In the genomic region with DNA sequence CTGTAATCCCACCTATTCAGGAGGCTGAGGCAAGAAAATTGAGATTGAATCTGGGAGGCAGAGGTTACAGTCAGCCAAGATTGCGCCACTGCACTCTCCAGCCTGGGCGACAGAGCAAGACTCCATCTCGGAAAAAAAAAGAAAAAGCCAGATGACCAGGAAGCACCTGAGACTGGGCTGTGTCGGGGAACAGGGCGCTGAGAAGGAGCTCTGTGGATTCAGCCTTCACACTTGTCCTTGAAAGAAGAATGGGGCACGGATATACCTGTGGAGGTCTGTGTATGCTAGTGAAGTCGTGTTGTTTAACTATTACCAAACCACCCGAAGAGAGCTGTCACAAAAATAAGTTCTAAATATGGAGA, we compare ENCODE assay signal across 19 cellular contexts. TPM values are rescaled to one million over a fixed set of nuclear protein-coding genes. Genes with fewer than 3 reads are reported as not detected.
DNase-seq lines count a peak whose midpoint lies in the region; ATAC-seq and TF ChIP-seq lines count a peak whose summit lies in the region.
"Had no signal": no experiment of that assay in that cellular context is flagged by ENCODE, and none has a peak within 500 bp of the region (broad histone marks: within the 10 kb centered on the region; RNA-seq: fewer than 3 reads in every experiment).

No MANE protein-coding gene starts in this region.

- H3K36me3 Mint-ChIP-seq in T-helper 1 cell treated with Interleukin-12 subunit alpha and Interleukin-12 subunit beta and Interleukin-4 antibody, amounts not matched to agents 30 μg/mL and 1 μg/mL, for 36 hours (ENCODE audit: low read depth) = peaks cover 50% of the 10 kb centered on the region
- H3K36me3 Mint-ChIP-seq in neural crest cell (ENCODE audit: low read depth) (peaks cover 11% of the 10 kb centered on the region), T-cell (peaks cover 64% of the 10 kb centered on the region)
- peaks cover 82% of the 10 kb centered on the region for H3K36me3 Mint-ChIP-seq in stimulated activated memory B cell treated with anti-CD40 and anti-IgM and Interleukin-4, amounts not matched to agents 10 μg/mL and 1 μg/mL and 100 μg/mL, for 72 hours

- CTCF ChIA-PET in T-cell (lab: Charles Lee) = no interaction called here

- H3K4me1 Mint-ChIP-seq in T-helper 1 cell treated with Interleukin-12 subunit alpha and Interleukin-12 subunit beta and Interleukin-4 antibody, amounts not matched to agents 30 μg/mL and 1 μg/mL, for 36 hours (ENCODE audit: low read depth) = peaks cover 25% of the 10 kb centered on the region
- peaks cover 9% of the 10 kb centered on the region for H3K4me1 Mint-ChIP-seq in neural crest cell
- no peaks in the 10 kb centered on the region for H3K4me1 Mint-ChIP-seq in stimulated activated memory B cell treated with anti-CD40 and anti-IgM and Interleukin-4, amounts not matched to agents 10 μg/mL and 1 μg/mL and 100 μg/mL, for 72 hours
- peaks cover 5 to 22% (median 9%) of the 10 kb centered on the region in 3 donors for H3K4me1 Mint-ChIP-seq in T-cell

- H3K4me3 ChIP-seq in epithelial cell of esophagus (ENCODE audit: low read length) = no peak overlapping the region
- H3K4me3 ChIP-seq: GM23338, MG63 had no signal

- H3K27me3 Mint-ChIP-seq in T-helper 1 cell treated with Interleukin-12 subunit alpha and Interleukin-12 subunit beta and Interleukin-4 antibody, amounts not matched to agents 30 μg/mL and 1 μg/mL, for 36 hours (ENCODE audit: low read depth) = no peaks in the 10 kb centered on the region
- H3K27me3 Mint-ChIP-seq in neural crest cell (ENCODE audit: low read depth) = no peaks in the 10 kb centered on the region
- H3K27me3 Mint-ChIP-seq in stimulated activated memory B cell treated with anti-CD40 and anti-IgM and Interleukin-4, amounts not matched to agents 10 μg/mL and 1 μg/mL and 100 μg/mL, for 72 hours = no peaks in the 10 kb centered on the region
- no peaks in the 10 kb centered on the region for H3K27me3 Mint-ChIP-seq in T-cell
- H3K27me3 Mint-ChIP-seq: CD4-positive, alpha-beta memory T cell had no signal

- no peak for TF ChIP-seq CTCF in epithelial cell of esophagus (IDR thresholded peaks at IDR 0.05; ENCODE audit: insufficient read depth, low read depth, low read length, missing control alignments)
- no peak for TF ChIP-seq CTCF in neural crest cell (conservative IDR thresholded peaks at IDR 0.05)

- peak overlapping the region; percentile 55 for H3K27ac Mint-ChIP-seq in T-helper 1 cell treated with Interleukin-12 subunit alpha and Interleukin-12 subunit beta and Interleukin-4 antibody, amounts not matched to agents 30 μg/mL and 1 μg/mL, for 36 hours
- H3K27ac Mint-ChIP-seq in neural crest cell (ENCODE audit: unreplicated experiment) (peak overlapping the region; percentile 19), T-cell (no peak overlapping the region)
- H3K27ac Mint-ChIP-seq in stimulated activated memory B cell treated with anti-CD40 and anti-IgM and Interleukin-4, amounts not matched to agents 10 μg/mL and 1 μg/mL and 100 μg/mL, for 72 hours = peak overlapping the region; percentile 19
- H3K27ac Mint-ChIP-seq: GM23338 had no signal

- H3K9me3 Mint-ChIP-seq in T-helper 1 cell treated with Interleukin-12 subunit alpha and Interleukin-12 subunit beta and Interleukin-4 antibody, amounts not matched to agents 30 μg/mL and 1 μg/mL, for 36 hours = no peaks in the 10 kb centered on the region
- no peaks in the 10 kb centered on the region for H3K9me3 Mint-ChIP-seq in neural crest cell
- no peaks in the 10 kb centered on the region for H3K9me3 Mint-ChIP-seq in stimulated activated memory B cell treated with anti-CD40 and anti-IgM and Interleukin-4, amounts not matched to agents 10 μg/mL and 1 μg/mL and 100 μg/mL, for 72 hours
- no peaks in the 10 kb centered on the region for H3K9me3 Mint-ChIP-seq in T-cell
- H3K9me3 Mint-ChIP-seq: GM23338 had no signal

- no peak overlapping the region for H3K4me3 Mint-ChIP-seq in T-helper 1 cell treated with Interleukin-12 subunit alpha and Interleukin-12 subunit beta and Interleukin-4 antibody, amounts not matched to agents 30 μg/mL and 1 μg/mL, for 36 hours
- no peak overlapping the region for H3K4me3 Mint-ChIP-seq in neural crest cell
- no peak overlapping the region for H3K4me3 Mint-ChIP-seq in stimulated activated memory B cell treated with anti-CD40 and anti-IgM and Interleukin-4, amounts not matched to agents 10 μg/mL and 1 μg/mL and 100 μg/mL, for 72 hours
- H3K4me3 Mint-ChIP-seq in T-cell = no peak overlapping the region
- H3K4me3 Mint-ChIP-seq: CD4-positive, alpha-beta memory T cell; GM23338 had no signal

- ATAC-seq in stimulated activated memory B cell treated with anti-CD40 and anti-IgM and Interleukin-4, amounts not matched to agents 10 μg/mL and 1 μg/mL and 100 μg/mL, for 72 hours = no peak
- ATAC-seq in GM19455 (IDR thresholded peaks at IDR 0.05; ENCODE audit: unreplicated experiment) (no peak), T-cell (replicated peaks in 1 of 4) (no peak)
- ATAC-seq: GM23338, PC-3 had no signal

- POLR2A ChIA-PET in T-cell (lab: Charles Lee) = interaction anchor here in 1 of 2 donors (0.5 kb wide), 1 partner anchor 8 kb away, joined by 4 read pairs; no protein-coding TSS in a partner anchor

- no peak for DNase-seq in T-helper 1 cell
- DNase-seq in epithelial cell of esophagus (ENCODE audit: low read depth) = peak; percentile 64
- DNase-seq in neural crest cell (ENCODE audit: low read depth, low spot score) = no peak
- no peak for DNase-seq in T-cell
- no peak for DNase-seq in KG1 (lab: John Stamatoyannopoulos, UW)
- DNase-seq: BE2C; Calu3; CD4-positive, alpha-beta memory T cell; DMS53; MG63; NCI-H1092; NCI-H146; NCI-H2081 treated with DMSO at 0.1 percent for 48 hours; NCI-H510A; PC-3 had no signal

RNA-seq across cellular contexts. Expression of gene TADA2B, which starts 39.3 kb away (rescaled TPM):
- total RNA-seq in neural crest cell = 18.6 and 19.2 TPM in 2 replicates
- total RNA-seq in T-cell = 10 to 100 TPM; 36.6 to 44.8 (median 42.3) TPM

Comparison
In these comparisons a context has a peak if more than half of its experiments do, and no peak if none do; other contexts are left out.
1. H3K27ac Mint-ChIP-seq: peak in T-helper 1 cell treated with Interleukin-12 subunit alpha and Interleukin-12 subunit beta and Interleukin-4 antibody, amounts not matched to agents 30 μg/mL and 1 μg/mL, for 36 hours (single experiment), neural crest cell (single experiment) and stimulated activated memory B cell treated with anti-CD40 and anti-IgM and Interleukin-4, amounts not matched to agents 10 μg/mL and 1 μg/mL and 100 μg/mL, for 72 hours (single experiment); none in T-cell (0 of 2).